ENCODE assay signal across 8 cellular contexts in genomic region chr11:130069684-130070108, GRCh38. TPM values are rescaled to one million over a fixed set of nuclear protein-coding genes. Genes with fewer than 3 reads are reported as not detected.
DNase-seq lines count a peak whose midpoint lies in the region; ATAC-seq, FAIRE-seq and TF ChIP-seq lines count a peak whose summit lies in the region.

Gene APLP2, plus strand, starts transcription at chr11:130069894. Its CDS starts 84 bp downstream, at chr11:130069978.

- peaks cover 9% of the 10 kb centered on the region for H3K36me3 ChIP-seq in DOHH2 (ENCODE audit: control insufficient read depth, low read length)
- no peaks in the 10 kb centered on the region for H3K36me3 ChIP-seq in GM23248 (ENCODE audit: low read depth)
- no peaks in the 10 kb centered on the region for H3K36me3 ChIP-seq in Karpas-422 (ENCODE audit: insufficient read depth, low read length)
- H3K36me3 ChIP-seq in esophagus muscularis mucosa = no peaks in the 10 kb centered on the region

- H3K4me1 ChIP-seq in DOHH2 (ENCODE audit: control insufficient read depth, low read length) = peaks cover 62% of the 10 kb centered on the region
- H3K4me1 ChIP-seq in GM23248 (ENCODE audit: insufficient read depth) = peaks cover 13% of the 10 kb centered on the region
- peaks cover 34% of the 10 kb centered on the region for H3K4me1 ChIP-seq in Karpas-422 (ENCODE audit: low read length)
- H3K4me1 ChIP-seq in esophagus muscularis mucosa = peaks cover 24 to 41% (median 36%) of the 10 kb centered on the region in 4 donors

- H4K20me1 ChIP-seq in DOHH2 (ENCODE audit: control insufficient read depth, insufficient read depth, low read depth, low read length) (peaks cover 9% of the 10 kb centered on the region), GM23248 (ENCODE audit: insufficient read depth) (0 out of 2 replicates have a peak, but pooled peaks cover 2% of the 10 kb centered on the region), Karpas-422 (ENCODE audit: insufficient read depth, low read depth, low read length) (no peaks in the 10 kb centered on the region)

- H2AFZ ChIP-seq in GM23248 (peak within 1 kb of the TSS; percentile 95), Karpas-422 (ENCODE audit: low read length) (peak within 1 kb of the TSS; percentile 84; the same call in 1 of the 2 replicates)

- H3K4me1 Mint-ChIP-seq in activated T-cell treated with anti-CD3 and anti-CD28 coated beads, Interleukin-2, amount 50 U/mL, for 72 hours (ENCODE audit: low read depth) = peaks cover 29% of the 10 kb centered on the region

- peak; percentile 85 for TF ChIP-seq POLR2A in esophagus muscularis mucosa (IDR thresholded peaks at IDR 0.05; ENCODE audit: low read depth)

- H3K27me3 ChIP-seq in DOHH2 (ENCODE audit: control insufficient read depth, low read length) (no peaks in the 10 kb centered on the region), GM23248 (replicated peaks; ENCODE audit: insufficient read depth) (no peaks in the 10 kb centered on the region), Karpas-422 (ENCODE audit: low read length) (no peaks in the 10 kb centered on the region), esophagus muscularis mucosa (no peaks in the 10 kb centered on the region)

- H3K9me3 ChIP-seq in DOHH2 (ENCODE audit: control insufficient read depth, insufficient read depth, low read length) (no peaks in the 10 kb centered on the region), GM23248 (ENCODE audit: low read depth) (no peaks in the 10 kb centered on the region), Karpas-422 (ENCODE audit: low read length) (no peaks in the 10 kb centered on the region), esophagus muscularis mucosa (no peaks in the 10 kb centered on the region)

- 2% methylated on average over 45 to 47 of the region's 47 CpGs for WGBS in GM23248 (ENCODE audit: low coverage in 1 of 2, low lambda C conversion rate in 2 of 2, missing lambda C conversion rate in 2 of 2), 2 experiments
- 3% methylated on average over 6 of the region's 47 CpGs for WGBS in esophagus muscularis mucosa

- in situ Hi-C loops in GM23248 (cut with MboI) = no loop called here

- TF ChIP-seq CTCF in DOHH2 (IDR thresholded peaks at IDR 0.05; ENCODE audit: low read depth, low read length, poor library complexity, severe bottlenecking) (no peak), esophagus muscularis mucosa (IDR thresholded peaks at IDR 0.05) (no peak)

- peak within 1 kb of the TSS; percentile 82 for H3K4me2 ChIP-seq in DOHH2 (ENCODE audit: low read length)
- H3K4me2 ChIP-seq in GM23248 (ENCODE audit: unreplicated experiment) = peak within 1 kb of the TSS; percentile 96
- peak within 1 kb of the TSS; percentile 87 for H3K4me2 ChIP-seq in Karpas-422 (ENCODE audit: low read depth, low read length, poor library complexity, severe bottlenecking)

- TF ChIP-seq EP300 in esophagus muscularis mucosa (IDR thresholded peaks at IDR 0.05) = no peak

- peak within 1 kb of the TSS; percentile 93 to 95 for H3K4me3 Mint-ChIP-seq in activated T-cell treated with anti-CD3 and anti-CD28 coated beads, Interleukin-2, amount 50 U/mL, for 72 hours

- FAIRE-seq in RCC 7860 (lab: Jason Lieb, UNC) = no peak

- H3K9ac ChIP-seq in GM23248 (peak within 1 kb of the TSS; percentile 75), Karpas-422 (ENCODE audit: low read length) (peak within 1 kb of the TSS; percentile 83)

- no peaks in the 10 kb centered on the region for H3K36me3 Mint-ChIP-seq in activated T-cell treated with anti-CD3 and anti-CD28 coated beads, Interleukin-2, amount 50 U/mL, for 72 hours (ENCODE audit: insufficient read depth in 2 of 2)

- H3F3A ChIP-seq in DOHH2 (ENCODE audit: control insufficient read depth, insufficient read depth) (peaks cover 4% of the 10 kb centered on the region; the same call in 1 of the 2 replicates), GM23248 (ENCODE audit: insufficient read depth) (peaks cover 18% of the 10 kb centered on the region)

- peak within 1 kb of the TSS; percentile 91 for H3K27ac Mint-ChIP-seq in activated T-cell treated with anti-CD3 and anti-CD28 coated beads, Interleukin-2, amount 50 U/mL, for 72 hours

- H3K79me2 ChIP-seq in DOHH2 (ENCODE audit: control insufficient read depth, low read length) = peaks cover 50% of the 10 kb centered on the region
- peaks cover 38% of the 10 kb centered on the region for H3K79me2 ChIP-seq in GM23248 (ENCODE audit: insufficient read depth)
- peaks cover 43% of the 10 kb centered on the region for H3K79me2 ChIP-seq in Karpas-422 (ENCODE audit: low read length)

- ATAC-seq in activated T-cell treated with anti-CD3 and anti-CD28 coated beads, Interleukin-2, amount 50 U/mL, for 72 hours (replicated peaks in 1 of 2) = peak; percentile 93 to 95

- no peaks in the 10 kb centered on the region for H3K9me3 Mint-ChIP-seq in activated T-cell treated with anti-CD3 and anti-CD28 coated beads, Interleukin-2, amount 50 U/mL, for 72 hours

- peaks cover 33% of the 10 kb centered on the region for H3K27me3 Mint-ChIP-seq in activated T-cell treated with anti-CD3 and anti-CD28 coated beads, Interleukin-2, amount 50 U/mL, for 72 hours (ENCODE audit: low read depth)

- intact Hi-C loops in esophagus muscularis mucosa (cut with DNase I) = loop anchor here (2.0 to 5.0 kb wide), 3 partner anchors 53 to 147 kb away; no protein-coding TSS in a partner anchor

- H3K4me3 ChIP-seq in DOHH2 (ENCODE audit: low read length) (peak within 1 kb of the TSS; percentile 78), GM23248 (peak within 1 kb of the TSS; percentile 75), Karpas-422 (ENCODE audit: low read length) (peak within 1 kb of the TSS; percentile 71), esophagus muscularis mucosa (peak within 1 kb of the TSS; percentile 85 to 97 (median 94))

- DNase-seq in GM23248 (peak; percentile 99), Karpas-422 (peak; percentile 96), RCC 7860 (ENCODE audit: low spot score) (peak; percentile 92), esophagus muscularis mucosa (ENCODE audit: extremely low spot score) (peak; percentile 100), myocyte (ENCODE audit: low read depth) (peak; percentile 98)
- DNase-seq in activated T-cell treated with anti-CD3 and anti-CD28 coated beads, Interleukin-2, amount 50 U/mL, for 72 hours = peak; percentile 98 to 99
- peak; percentile 97 for DNase-seq in stimulated activated CD8-positive, alpha-beta memory T cell treated with anti-CD3 and anti-CD28 coated beads, Interleukin-7, amount 100 ng/mL, for 4 hours (ENCODE audit: low read depth in 2 of 2)

- H3K27ac ChIP-seq in DOHH2 (ENCODE audit: low read depth, low read length) (peak within 1 kb of the TSS; percentile 33), GM23248 (peak within 1 kb of the TSS; percentile 67), Karpas-422 (ENCODE audit: low read length) (peak within 1 kb of the TSS; percentile 30; the same call in 1 of the 2 replicates), esophagus muscularis mucosa (replicated peaks in 1 of 4) (peak within 1 kb of the TSS; percentile 97 to 98 (median 97))

- no peaks in the 10 kb centered on the region for H3K9me2 ChIP-seq in DOHH2 (replicated peaks; ENCODE audit: control insufficient read depth, low read length)
- H3K9me2 ChIP-seq in GM23248 (ENCODE audit: insufficient read depth) = no peaks in the 10 kb centered on the region
- no peaks in the 10 kb centered on the region for H3K9me2 ChIP-seq in Karpas-422 (replicated peaks; ENCODE audit: insufficient read depth, low read length)

RNA-seq across cellular contexts. Expression of gene APLP2, which starts in this region (rescaled TPM):
- 390 and 457 TPM in 2 replicates for total RNA-seq in GM23248 (2014; rRNA removed; shearing (Covaris generic))
- 366 and 377 TPM in 2 replicates for polyA plus RNA-seq in GM23248 (2016; fragmentation: Nextera tagmentation; extraction: Ambion mirVana)
- total RNA-seq in Karpas-422 (2014; rRNA removed; shearing (Covaris generic); ENCODE audit: low replicate concordance) = 50.8 and 68.3 TPM in 2 replicates
- total RNA-seq in activated T-cell treated with anti-CD3 and anti-CD28 coated beads, Interleukin-2, amount 50 U/mL, for 72 hours = 10 to 100 TPM; 37.8 to 44.2 TPM
- total RNA-seq in esophagus muscularis mucosa (100 to 1,000 TPM; 311 to 479 (median 410) TPM), myocyte (120 and 177 TPM in 2 replicates)
- 243 TPM for polyA plus RNA-seq in myocyte (2012)

Comparison
In these comparisons a context has a peak if more than half of its experiments do, and no peak if none do; other contexts are left out.
1. Peak in every context shown above with its lines: DNase-seq, ATAC-seq, H3K4me3 ChIP-seq and H3K27ac ChIP-seq.
2. H3K27ac ChIP-seq: peak in every context shown above with its lines; median percentile 97 in esophagus muscularis mucosa; 67 in GM23248; 33 in DOHH2; 30 in Karpas-422.